1 cellular context compared by ENCODE assay signal in genomic region chr4:123866796-123867195, GRCh38.
TF ChIP-seq lines count a peak whose summit lies in the region.

No MANE protein-coding gene starts in this region.

TF ChIP-seq in SK-N-SH treated with all-trans-retinoic acid at 6 μM for 48 hours, 23 proteins besides CTCF, POLR2A, EP300 and RAD21 (continued from another document):
- no peak for TF ChIP-seq CREB5 (CRISPR knock-in tag; IDR thresholded peaks at IDR 0.05; ENCODE audit: low read depth)
- no peak for TF ChIP-seq ZC3H10 (CRISPR knock-in tag; IDR thresholded peaks at IDR 0.05)
TF ChIP-seq in SK-N-SH treated with all-trans-retinoic acid at 6 μM for 48 hours: peak in this region for 1.
